9 cellular contexts compared by ENCODE assay signal in the genomic region with DNA sequence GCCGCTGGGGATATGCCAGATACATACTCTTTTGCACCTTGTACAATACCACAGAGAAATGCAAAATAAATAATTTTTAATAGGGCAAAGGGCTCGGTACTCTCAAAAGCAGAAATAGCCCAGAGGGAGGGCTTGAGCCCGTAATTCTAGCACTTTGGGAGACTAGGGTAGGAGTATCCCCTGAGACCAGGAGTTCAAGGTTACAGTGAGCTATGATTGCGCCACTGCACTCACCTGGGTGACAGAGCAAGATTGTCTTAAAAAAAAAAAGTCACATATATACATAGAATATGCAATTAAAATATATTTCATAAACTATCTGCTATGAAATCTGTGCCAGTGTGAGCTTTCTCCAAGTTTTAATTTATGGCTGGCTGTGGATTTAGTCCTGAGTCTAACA. TPM values are rescaled to one million over a fixed set of nuclear protein-coding genes. Genes with fewer than 3 reads are reported as not detected.
A peak's percentile ranks its signal among the peaks of the same experiment; 100 is the strongest.
DNase-seq lines count a peak whose midpoint lies in the region; ATAC-seq and TF ChIP-seq lines count a peak whose summit lies in the region.
"Had no signal": no experiment of that assay in that cellular context is flagged by ENCODE, and none has a peak within 500 bp of the region (broad histone marks: within the 10 kb centered on the region; RNA-seq: fewer than 3 reads in every experiment).

No MANE protein-coding gene starts in this region.

- 94 to 97% methylated on average over 2 to 4 of the region's 4 CpGs for WGBS in ectodermal cell, 2 experiments
- WGBS in neuronal stem cell (ENCODE audit: extremely low coverage in 2 of 2, insufficient read length in 2 of 2, insufficient replicate concordance in 1 of 2), 2 donors = no CpG with 5 or more reads among the region's 4 CpGs

- H2BK5ac ChIP-seq in neuronal stem cell (ENCODE audit: low read length) = no peak overlapping the region

- CTCF ChIA-PET in CD8-positive, alpha-beta T cell (lab: Charles Lee) = interaction anchor here (0.6 to 7.2 kb wide), 7 partner anchors 10 to 684 kb away, joined by 3 to 38 read pairs (median 8); a partner anchor contains a TSS

- no peak overlapping the region for H4K8ac ChIP-seq in neuronal stem cell (ENCODE audit: low read depth, low read length)

- H2AFZ ChIP-seq in neuronal stem cell (ENCODE audit: low read length) = peak overlapping the region; percentile 92

- no peaks in the 10 kb centered on the region for H3K27me3 Mint-ChIP-seq in CD8-positive, alpha-beta T cell (ENCODE audit: low read depth)

- no peaks in the 10 kb centered on the region for H3K27me3 ChIP-seq in CD8-positive, alpha-beta T cell (ENCODE audit: insufficient read depth, low read length)
- no peaks in the 10 kb centered on the region for H3K27me3 ChIP-seq in ectodermal cell (ENCODE audit: control insufficient read depth, insufficient read depth, low read length, poor library complexity, severe bottlenecking)
- H3K27me3 ChIP-seq in neuronal stem cell (ENCODE audit: control insufficient read depth in 3 of 3, insufficient read depth in 3 of 3, low read depth in 1 of 3, low read length in 3 of 3) = no peaks in the 10 kb centered on the region

- no peak overlapping the region for H4K91ac ChIP-seq in neuronal stem cell (ENCODE audit: low read depth, low read length, poor library complexity)

- H3K9me3 Mint-ChIP-seq in CD8-positive, alpha-beta T cell = no peaks in the 10 kb centered on the region
- H3K9me3 Mint-ChIP-seq: T-helper 1 cell treated with Interleukin-12 subunit alpha and Interleukin-12 subunit beta and Interleukin-4 antibody, amounts not matched to agents 30 μg/mL and 1 μg/mL, for 36 hours had no signal

- H2AK5ac ChIP-seq in neuronal stem cell (ENCODE audit: low read depth, low read length) = no peak overlapping the region

- no peak overlapping the region for H3K14ac ChIP-seq in neuronal stem cell (ENCODE audit: low read length)

- H3K4ac ChIP-seq in neuronal stem cell (ENCODE audit: low read length) = no peak overlapping the region

- no peaks in the 10 kb centered on the region for H3K36me3 Mint-ChIP-seq in CD8-positive, alpha-beta T cell

- H3K4me3 Mint-ChIP-seq in CD8-positive, alpha-beta T cell = peak overlapping the region; percentile 35
- H3K4me3 Mint-ChIP-seq: T-helper 1 cell treated with Interleukin-12 subunit alpha and Interleukin-12 subunit beta and Interleukin-4 antibody, amounts not matched to agents 30 μg/mL and 1 μg/mL, for 36 hours had no signal

- no peak overlapping the region for H3K23ac ChIP-seq in neuronal stem cell (ENCODE audit: low read depth, low read length, poor library complexity)

- H3K9ac ChIP-seq in neuronal stem cell (ENCODE audit: low read depth, low read length, poor library complexity) = no peak overlapping the region

- no peak overlapping the region for H2BK120ac ChIP-seq in neuronal stem cell (ENCODE audit: low read depth, low read length)

- H3K36me3 ChIP-seq in CD8-positive, alpha-beta T cell (ENCODE audit: insufficient read depth, low read length) = no peaks in the 10 kb centered on the region
- H3K36me3 ChIP-seq in ectodermal cell (ENCODE audit: control insufficient read depth, insufficient read depth, low read length) = no peaks in the 10 kb centered on the region
- no peaks in the 10 kb centered on the region for H3K36me3 ChIP-seq in neuronal stem cell (replicated peaks in 1 of 2; ENCODE audit: control insufficient read depth in 2 of 2, insufficient read depth in 2 of 2, low read length in 2 of 2)

- no peak overlapping the region for H3K18ac ChIP-seq in neuronal stem cell (ENCODE audit: low read length)

- no peak for ATAC-seq in CD8-positive, alpha-beta T cell
- ATAC-seq in sciatic nerve (no peak), GM21515 (IDR thresholded peaks at IDR 0.05; ENCODE audit: unreplicated experiment) (no peak)

- peaks cover 4% of the 10 kb centered on the region for H3K79me1 ChIP-seq in neuronal stem cell (ENCODE audit: low read depth, low read length)

- H3K4me1 Mint-ChIP-seq in CD8-positive, alpha-beta T cell (ENCODE audit: low read depth) = peaks cover 11% of the 10 kb centered on the region

- H3K4me3 ChIP-seq in CD8-positive, alpha-beta T cell (ENCODE audit: low read depth, low read length) = peak overlapping the region; percentile 95
- H3K4me3 ChIP-seq in LNCaP clone FGC (ENCODE audit: low read depth, low read length) (peak overlapping the region; percentile 79), ectodermal cell (ENCODE audit: insufficient read depth, low read depth, low read length) (peak overlapping the region; percentile 85), neuronal stem cell (ENCODE audit: low read length in 2 of 2) (peak overlapping the region in 1 of 2 donors; percentile 72)

- no peak for DNase-seq in CD8-positive, alpha-beta T cell
- no peak for DNase-seq in LNCaP clone FGC (ENCODE audit: low read depth)
- DNase-seq in neuronal stem cell (ENCODE audit: low spot score) = no peak
- no peak for DNase-seq in sciatic nerve (ENCODE audit: low spot score)
- no peak for DNase-seq in GM19240 (ENCODE audit: insufficient read length, low spot score)
- no peak for DNase-seq in foreskin melanocyte

- peaks cover 31% of the 10 kb centered on the region for H3K4me1 ChIP-seq in CD8-positive, alpha-beta T cell (ENCODE audit: insufficient read depth, low read length)
- H3K4me1 ChIP-seq in ectodermal cell (ENCODE audit: control insufficient read depth, insufficient read depth, low read length) (peaks cover 16% of the 10 kb centered on the region), neuronal stem cell (ENCODE audit: control insufficient read depth in 2 of 2, insufficient read depth in 1 of 2, low read depth in 1 of 2, low read length in 2 of 2) (peaks cover 0 to 6% of the 10 kb centered on the region in 2 donors)

- no peak overlapping the region for H3K27ac Mint-ChIP-seq in CD8-positive, alpha-beta T cell
- H3K27ac Mint-ChIP-seq: T-helper 1 cell treated with Interleukin-12 subunit alpha and Interleukin-12 subunit beta and Interleukin-4 antibody, amounts not matched to agents 30 μg/mL and 1 μg/mL, for 36 hours had no signal

- POLR2A ChIA-PET in CD8-positive, alpha-beta T cell (lab: Charles Lee) = interaction anchor here (1.2 to 2.3 kb wide), 7 partner anchors 10 to 228 kb away, joined by 3 to 43 read pairs (median 15); a partner anchor contains a TSS

- intact Hi-C loops in CD8-positive, alpha-beta T cell (cut with DNase I, micrococcal nuclease) = loop anchor here in 1 of 2 experiments (5.0 to 10.0 kb wide), 2 partner anchors 191 to 1282 kb away; a partner anchor contains a TSS
- intact Hi-C loops in sciatic nerve (cut with DNase I) = no loop called here

- TF ChIP-seq CTCF in CD8-positive, alpha-beta T cell (IDR thresholded peaks at IDR 0.05) = no peak
- TF ChIP-seq CTCF in LNCaP clone FGC (IDR thresholded peaks at IDR 0.05; ENCODE audit: control insufficient read depth, extremely low read depth, insufficient read depth) = no peak

- no peak overlapping the region for H2BK12ac ChIP-seq in neuronal stem cell (ENCODE audit: low read length)

- no peak overlapping the region for H3K4me2 ChIP-seq in neuronal stem cell (ENCODE audit: insufficient read depth, low read length, poor library complexity, severe bottlenecking)

- no peaks in the 10 kb centered on the region for H3K9me3 ChIP-seq in CD8-positive, alpha-beta T cell (ENCODE audit: low read length)
- H3K9me3 ChIP-seq in ectodermal cell (ENCODE audit: control insufficient read depth, low read length) (no peaks in the 10 kb centered on the region), neuronal stem cell (replicated peaks in 1 of 2; ENCODE audit: control insufficient read depth in 2 of 2, insufficient read depth in 1 of 2, low read depth in 1 of 2, low read length in 2 of 2) (peaks cover 0 to 4% of the 10 kb centered on the region in 2 donors)

- no peak overlapping the region for H3K27ac ChIP-seq in CD8-positive, alpha-beta T cell (ENCODE audit: low read depth, low read length)
- H3K27ac ChIP-seq in ectodermal cell (ENCODE audit: insufficient read depth, low read depth, low read length, poor library complexity, severe bottlenecking) (no peak overlapping the region), neuronal stem cell (replicated peaks; ENCODE audit: low read length) (no peak overlapping the region)

- no peak overlapping the region for H2BK15ac ChIP-seq in neuronal stem cell (ENCODE audit: low read length)

RNA-seq across cellular contexts. Expression of a gene that starts 0.8 kb away (rescaled TPM):
- 10 to 100 TPM; 19.0 to 19.4 TPM for total RNA-seq in CD8-positive, alpha-beta T cell
- 33.9 TPM for polyA plus RNA-seq in ectodermal cell (2013, experiment 1 of 4)
- polyA plus RNA-seq in ectodermal cell (2013, experiment 2 of 4) = 34.3 TPM
- polyA plus RNA-seq in ectodermal cell (2013, experiment 3 of 4) = 31.9 TPM
- 29.2 TPM for polyA plus RNA-seq in ectodermal cell (2013, experiment 4 of 4)
- 30.6 TPM for polyA plus RNA-seq in neuronal stem cell (2013, experiment 1 of 2)
- polyA plus RNA-seq in neuronal stem cell (2013, experiment 2 of 2) = 32.7 TPM
- 29.2 TPM for total RNA-seq in sciatic nerve

RNA-seq across cellular contexts. Expression of a gene that starts 29.0 kb away (rescaled TPM):
- 10 to 100 TPM; 14.2 to 15.4 TPM for total RNA-seq in CD8-positive, alpha-beta T cell
- 19.2 TPM for polyA plus RNA-seq in ectodermal cell (2013, experiment 1 of 4)
- 21.1 TPM for polyA plus RNA-seq in ectodermal cell (2013, experiment 2 of 4)
- 17.1 TPM for polyA plus RNA-seq in ectodermal cell (2013, experiment 3 of 4)
- polyA plus RNA-seq in ectodermal cell (2013, experiment 4 of 4) = 20.0 TPM
- polyA plus RNA-seq in neuronal stem cell (2013, experiment 1 of 2) = 13.5 TPM
- polyA plus RNA-seq in neuronal stem cell (2013, experiment 2 of 2) = 13.0 TPM
- total RNA-seq in sciatic nerve = 25.0 TPM
